Comparison of ENCODE assay signal across 11 cellular contexts in the genomic region with DNA sequence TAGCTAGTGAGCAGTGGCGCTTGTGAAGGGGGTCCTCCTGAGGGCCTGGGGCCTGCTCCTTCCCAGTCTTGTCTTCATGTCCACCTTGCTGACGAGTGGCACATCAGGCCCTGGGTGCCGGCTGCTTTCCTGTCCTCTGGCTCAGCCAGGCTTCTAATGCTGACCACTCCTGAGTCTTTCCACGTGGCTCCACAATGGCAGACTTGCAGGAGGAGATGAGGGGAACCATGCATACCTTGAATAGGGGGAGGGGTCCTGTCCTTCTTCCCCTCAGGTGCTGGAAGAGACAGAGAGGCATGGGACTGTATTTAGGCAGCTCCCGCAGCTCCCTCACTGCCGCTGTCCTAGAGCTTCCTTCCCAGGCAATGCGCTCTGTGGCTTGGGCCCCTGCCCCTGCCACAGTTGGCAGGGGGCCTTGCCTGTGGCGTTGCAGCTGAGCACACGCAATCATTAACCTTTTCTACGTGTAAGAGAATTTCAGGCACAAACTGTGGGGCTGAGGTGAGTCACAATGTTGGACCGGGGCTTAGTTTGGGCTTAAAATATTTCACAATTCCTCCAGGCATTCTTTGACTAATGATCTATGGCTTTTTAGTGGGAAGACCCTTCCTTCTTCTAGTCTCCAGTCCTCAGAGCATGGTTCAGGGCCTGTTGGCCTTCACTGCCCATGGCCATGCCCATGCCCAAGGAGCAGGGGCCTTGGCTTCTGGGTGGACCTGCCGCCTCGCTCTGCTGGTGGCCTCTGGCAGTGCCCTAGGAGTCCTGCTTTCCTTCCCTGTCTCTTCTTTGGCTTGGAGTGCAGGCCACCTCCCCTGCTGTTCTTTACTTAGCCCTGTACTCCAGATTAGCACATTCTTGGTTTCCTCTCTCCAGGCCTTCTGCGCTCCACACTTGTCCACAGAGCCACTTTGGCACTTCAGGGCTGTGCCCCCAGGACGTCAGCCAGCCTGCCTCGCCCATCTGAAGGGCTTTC. TPM values are rescaled to one million over a fixed set of nuclear protein-coding genes. Genes with fewer than 3 reads are reported as not detected.
DNase-seq lines count a peak whose midpoint lies in the region; ATAC-seq, FAIRE-seq and TF ChIP-seq lines count a peak whose summit lies in the region.
"Had no signal": no experiment of that assay in that cellular context is flagged by ENCODE, and none has a peak within 500 bp of the region (broad histone marks: within the 10 kb centered on the region; RNA-seq: fewer than 3 reads in every experiment).

No MANE protein-coding gene starts in this region.

- H3K4me3 ChIP-seq in K562 (no peak overlapping the region), kidney epithelial cell (ENCODE audit: low read depth, low read length) (no peak overlapping the region), thyroid gland (replicated peaks in 1 of 3) (no peak overlapping the region)

- peaks cover 3% of the 10 kb centered on the region for H3K36me3 Mint-ChIP-seq in activated T-cell treated with anti-CD3 and anti-CD28 coated beads, Interleukin-2, amount 50 U/mL, for 4 hours (ENCODE audit: insufficient read depth)

- H3K36me3 ChIP-seq in K562 (ENCODE audit: control insufficient read depth, insufficient read depth, low read length), result peaks cover 3% of the 10 kb centered on the region; the same call in 1 of the 3 replicates
- H3K36me3 ChIP-seq in kidney epithelial cell (ENCODE audit: control insufficient read depth, insufficient read depth, low read length), result no peaks in the 10 kb centered on the region
- H3K36me3 ChIP-seq in thyroid gland, result no peaks in the 10 kb centered on the region

- H3K9me3 Mint-ChIP-seq in activated T-cell treated with anti-CD3 and anti-CD28 coated beads, Interleukin-2, amount 50 U/mL, for 4 hours, result no peaks in the 10 kb centered on the region
- H3K9me3 Mint-ChIP-seq: stimulated activated naive B cell treated with anti-CD40 and anti-IgM and Interleukin-4, amounts not matched to agents 10 μg/mL and 1 μg/mL and 100 μg/mL, for 72 hours had no signal

- no peak overlapping the region for H3K4me3 Mint-ChIP-seq in activated T-cell treated with anti-CD3 and anti-CD28 coated beads, Interleukin-2, amount 50 U/mL, for 4 hours
- H3K4me3 Mint-ChIP-seq: stimulated activated naive B cell treated with anti-CD40 and anti-IgM and Interleukin-4, amounts not matched to agents 10 μg/mL and 1 μg/mL and 100 μg/mL, for 72 hours had no signal

- DNase-seq in SIG-M5 treated with dmso at 0.1 percent for 504 hours (lab: John Stamatoyannopoulos, UW; ENCODE audit: unreplicated experiment) (peak; percentile 64), SIG-M5 (lab: John Stamatoyannopoulos, UW) (no peak), K562 (ENCODE audit: extremely low read depth in 1 of 4, low spot score in 3 of 4) (no peak), kidney epithelial cell (ENCODE audit: low read depth) (peak; percentile 80), thyroid gland (peak; percentile 75 to 84), superior temporal gyrus (ENCODE audit: extremely low spot score) (no peak)
- no peak for DNase-seq in activated T-cell treated with anti-CD3 and anti-CD28 coated beads, Interleukin-2, amount 50 U/mL, for 4 hours
- DNase-seq: 8988T; NCI-H2029 treated with DMSO at 0.1 percent for 48 hours; stimulated activated naive B cell treated with anti-CD40 and anti-IgM and Interleukin-4, amounts not matched to agents 10 μg/mL and 1 μg/mL and 100 μg/mL, for 72 hours had no signal

- no peak for TF ChIP-seq EP300 in K562 (IDR thresholded peaks at IDR 0.05; ENCODE audit: low read length)

- POLR2A ChIA-PET in K562 (lab: Yijun Ruan, JAX), result interaction anchor here (0.6 to 1.1 kb wide), 2 partner anchors 37 to 232 kb away, joined by 3 read pairs; no protein-coding TSS in a partner anchor

- no peaks in the 10 kb centered on the region for H3K27me3 Mint-ChIP-seq in activated T-cell treated with anti-CD3 and anti-CD28 coated beads, Interleukin-2, amount 50 U/mL, for 4 hours (ENCODE audit: low read depth)
- H3K27me3 Mint-ChIP-seq: stimulated activated naive B cell treated with anti-CD40 and anti-IgM and Interleukin-4, amounts not matched to agents 10 μg/mL and 1 μg/mL and 100 μg/mL, for 72 hours had no signal

- H3K4me1 Mint-ChIP-seq in activated T-cell treated with anti-CD3 and anti-CD28 coated beads, Interleukin-2, amount 50 U/mL, for 4 hours (ENCODE audit: low read depth), result peaks cover 63% of the 10 kb centered on the region

- H3K79me2 ChIP-seq in K562 (ENCODE audit: control insufficient read depth, insufficient read depth, low read length), result peaks cover 69% of the 10 kb centered on the region

- intact Hi-C loops in K562 (cut with micrococcal nuclease), result loop anchor here (2.0 kb wide), 1 partner anchor 59 kb away; no protein-coding TSS in a partner anchor
- intact Hi-C loops in thyroid gland (cut with DNase I), result no loop called here

- in situ Hi-C loops in K562 (cut with MboI), result no loop called here

- H3K27me3 ChIP-seq in K562 (ENCODE audit: control insufficient read depth in 2 of 2, insufficient read depth in 2 of 2, low read length in 2 of 2) (no peaks in the 10 kb centered on the region), kidney epithelial cell (ENCODE audit: control insufficient read depth, insufficient read depth, low read length) (no peaks in the 10 kb centered on the region), thyroid gland (no peaks in the 10 kb centered on the region)

- peaks cover 19 to 33% of the 10 kb centered on the region in 2 experiments for H3K4me1 ChIP-seq in K562 (replicated peaks in 1 of 2; ENCODE audit: control insufficient read depth in 2 of 2, insufficient read depth in 2 of 2, low read length in 2 of 2)
- H3K4me1 ChIP-seq in thyroid gland, result peaks cover 49 to 64% of the 10 kb centered on the region in 2 donors

- TF ChIP-seq CTCF in K562 (IDR thresholded peaks at IDR 0.05 in 2 of 3, conservative IDR thresholded peaks at IDR 0.05 in 1 of 3; ENCODE audit: insufficient read depth in 2 of 3, low read depth in 1 of 3, low read length in 3 of 3) (no peak), kidney epithelial cell (IDR thresholded peaks at IDR 0.05; ENCODE audit: insufficient read depth, low read length, poor library complexity, severe bottlenecking) (peak; percentile 2), thyroid gland (IDR thresholded peaks at IDR 0.05) (peak in 3 of 6 experiments; percentile 5 to 35 (median 24))

- H2AFZ ChIP-seq in K562 (ENCODE audit: low read depth, low read length), result no peak overlapping the region

- H4K20me1 ChIP-seq in K562 (replicated peaks; ENCODE audit: control insufficient read depth, insufficient read depth, low read length), result peaks cover 35% of the 10 kb centered on the region

- 66% methylated on average over 16 of the region's 16 CpGs for WGBS in K562 (ENCODE audit: insufficient coverage, low coverage, missing lambda C conversion rate)
- 57 to 60% methylated on average over 13 to 16 of the region's 16 CpGs for whole genome bisulfite sequencing in thyroid gland, 2 donors

- peaks cover 15% of the 10 kb centered on the region for H3K9me1 ChIP-seq in K562 (ENCODE audit: control insufficient read depth, insufficient read depth, low read length)

- H3K27ac ChIP-seq in K562 (ENCODE audit: extremely low read depth, low read depth, low read length), result no peak overlapping the region
- H3K27ac ChIP-seq in thyroid gland, result peak overlapping the region; percentile 49 to 80 (median 66)

- BruUV-seq in K562 (replicated peaks; lab: Mats Ljungman, UMichigan), result no TSS peak

- ATAC-seq in K562, result no peak
- ATAC-seq in activated T-cell treated with anti-CD3 and anti-CD28 coated beads, Interleukin-2, amount 50 U/mL, for 4 hours, result no peak
- ATAC-seq in GM18873 (IDR thresholded peaks at IDR 0.05; ENCODE audit: low FRiP score, unreplicated experiment), result no peak
- ATAC-seq: stimulated activated naive B cell treated with anti-CD40 and anti-IgM and Interleukin-4, amounts not matched to agents 10 μg/mL and 1 μg/mL and 100 μg/mL, for 72 hours had no signal

- peak overlapping the region in 1 of 2 experiments; percentile 38; a peak in 2 of 4 replicates for H3K9ac ChIP-seq in K562 (ENCODE audit: insufficient read depth in 1 of 2, low read depth in 2 of 2, low read length in 2 of 2)

- FAIRE-seq in K562 (lab: Jason Lieb, UNC), result no peak

- TF ChIP-seq POLR2A in K562 (conservative IDR thresholded peaks at IDR 0.05) (no peak), thyroid gland (IDR thresholded peaks at IDR 0.05) (peak in 1 of 2 donors; percentile 31)

- no peak overlapping the region for H3K4me2 ChIP-seq in K562 (ENCODE audit: insufficient read depth, low read length)

- H3K9me3 ChIP-seq in K562 (replicated peaks; ENCODE audit: control insufficient read depth, insufficient read depth, low read depth, low read length), result no peaks in the 10 kb centered on the region
- no peaks in the 10 kb centered on the region for H3K9me3 ChIP-seq in thyroid gland

- CTCF ChIA-PET in K562 (lab: Yijun Ruan, JAX; ENCODE audit: low intra/inter-chr PET ratio), result interaction anchor here (0.5 to 1.0 kb wide), 2 partner anchors 10 to 190 kb away, joined by 3 read pairs; no protein-coding TSS in a partner anchor

- TF ChIP-seq RAD21 in K562 (CRISPR knock-in tag; conservative IDR thresholded peaks at IDR 0.05 in 1 of 2, IDR thresholded peaks at IDR 0.05 in 1 of 2), result no peak

RNA-seq across cellular contexts. Expression of a gene that starts 39.1 kb away (rescaled TPM):
- 70.6 and 157 TPM in 2 replicates for total RNA-seq in K562 (2011; cell fraction: chromatin; rRNA removed; ENCODE audit: low replicate concordance)
- 89.5 and 98.9 TPM in 2 replicates for total RNA-seq in K562 (2011; cell fraction: nucleolus; rRNA removed)
- total RNA-seq in K562 (2011; cell fraction: nucleoplasm; rRNA removed), result 74.0 and 80.4 TPM in 2 replicates
- total RNA-seq in K562 (2014; rRNA removed) (52.1 and 57.2 TPM in 2 replicates), K562 (2014; rRNA removed; fragmentation: Illumina TruSeq; extraction: Trizol) (36.1 and 36.6 TPM in 2 replicates), K562 (2015; rRNA removed; fragmentation: Illumina TruSeq; extraction: Trizol) (33.3 and 35.6 TPM in 2 replicates), K562 (2021) (81.3 and 94.2 TPM in 2 replicates), kidney epithelial cell (64.0 and 76.3 TPM in 2 replicates), thyroid gland (10 to 100 TPM; 48.5 to 64.0 (median 59.9) TPM)
- polyA plus RNA-seq in K562 (2011; rRNA removed) (66.5 and 72.1 TPM in 2 replicates), K562 (2014; fragmentation: Illumina TruSeq; extraction: Trizol) (73.6 and 78.3 TPM in 2 replicates), K562 (2014; fragmentation: Nextera tagmentation; extraction: Ambion mirVana) (1 to 10 TPM in 1 of 2 experiments, under 1 TPM in 1; 0.63 to 1.3 TPM), K562 (2014; rRNA removed) (53.4 and 57.2 TPM in 2 replicates)
- polyA plus RNA-seq in K562 (2011; cell fraction: cytosol; rRNA removed), result 68.3 and 74.8 TPM in 2 replicates
- polyA plus RNA-seq in K562 (2011; cell fraction: nucleus; rRNA removed), result 140 and 167 TPM in 2 replicates
- 53.3 and 64.1 TPM in 2 replicates for polyA plus RNA-seq in K562 (2012)
- polyA minus RNA-seq in K562 (2011; rRNA and poly(A)+ RNA removed), result 48.3 and 60.9 TPM in 2 replicates
- 37.6 and 41.0 TPM in 2 replicates for polyA minus RNA-seq in K562 (2011; cell fraction: cytosol; rRNA and poly(A)+ RNA removed)
- polyA minus RNA-seq in K562 (2011; cell fraction: nucleus; rRNA and poly(A)+ RNA removed), result 30.2 and 35.1 TPM in 2 replicates
- total RNA-seq in activated T-cell treated with anti-CD3 and anti-CD28 coated beads, Interleukin-2, amount 50 U/mL, for 4 hours, result 100 to 1,000 TPM in 2 of 3 donors, 10 to 100 TPM in 1; 98.2 to 136 (median 135) TPM

RNA-seq across cellular contexts. Expression of a gene that starts 46.8 kb away (rescaled TPM):
- not detected in 2 replicates for total RNA-seq in K562 (2011; cell fraction: chromatin; rRNA removed; ENCODE audit: low replicate concordance)
- not detected in 2 replicates for total RNA-seq in K562 (2011; cell fraction: nucleolus; rRNA removed)
- not detected in 2 replicates for total RNA-seq in K562 (2011; cell fraction: nucleoplasm; rRNA removed)
- total RNA-seq in K562 (2014; rRNA removed) (not detected in 2 replicates), K562 (2014; rRNA removed; fragmentation: Illumina TruSeq; extraction: Trizol) (not detected in 2 replicates), K562 (2015; rRNA removed; fragmentation: Illumina TruSeq; extraction: Trizol) (not detected in 2 replicates), K562 (2021) (not detected in 2 replicates), kidney epithelial cell (not detected in 2 replicates), thyroid gland (not detected)
- polyA plus RNA-seq in K562 (2011; rRNA removed) (not detected in 2 replicates), K562 (2014; fragmentation: Illumina TruSeq; extraction: Trizol) (not detected in 2 replicates), K562 (2014; fragmentation: Nextera tagmentation; extraction: Ambion mirVana) (not detected), K562 (2014; rRNA removed) (not detected in 2 replicates)
- not detected in 2 replicates for polyA plus RNA-seq in K562 (2011; cell fraction: cytosol; rRNA removed)
- polyA plus RNA-seq in K562 (2011; cell fraction: nucleus; rRNA removed), result not detected in 2 replicates
- not detected in 2 replicates for polyA plus RNA-seq in K562 (2012)
- not detected in 2 replicates for polyA minus RNA-seq in K562 (2011; rRNA and poly(A)+ RNA removed)
- polyA minus RNA-seq in K562 (2011; cell fraction: cytosol; rRNA and poly(A)+ RNA removed), result not detected in 2 replicates
- polyA minus RNA-seq in K562 (2011; cell fraction: nucleus; rRNA and poly(A)+ RNA removed), result not detected in 2 replicates
- total RNA-seq in activated T-cell treated with anti-CD3 and anti-CD28 coated beads, Interleukin-2, amount 50 U/mL, for 4 hours, result under 1 TPM in 1 of 3 donors, not detected in 2; 0.19 TPM

RNA-seq across cellular contexts. Expression of a gene that starts 48.5 kb away (rescaled TPM):
- total RNA-seq in K562 (2011; cell fraction: chromatin; rRNA removed; ENCODE audit: low replicate concordance), result not detected in 2 replicates
- not detected in 2 replicates for total RNA-seq in K562 (2011; cell fraction: nucleolus; rRNA removed)
- not detected in 2 replicates for total RNA-seq in K562 (2011; cell fraction: nucleoplasm; rRNA removed)
- total RNA-seq in K562 (2014; rRNA removed) (not detected in 2 replicates), K562 (2014; rRNA removed; fragmentation: Illumina TruSeq; extraction: Trizol) (not detected in 2 replicates), K562 (2015; rRNA removed; fragmentation: Illumina TruSeq; extraction: Trizol) (not detected in 2 replicates), K562 (2021) (not detected in 2 replicates), kidney epithelial cell (not detected in 2 replicates), thyroid gland (1 to 10 TPM in 3 of 4 donors, under 1 TPM in 1; 0.34 to 2.3 (median 1.6) TPM)
- polyA plus RNA-seq in K562 (2011; rRNA removed) (0.05 and 0.29 TPM in 2 replicates), K562 (2014; fragmentation: Illumina TruSeq; extraction: Trizol) (not detected in 2 replicates), K562 (2014; fragmentation: Nextera tagmentation; extraction: Ambion mirVana) (not detected), K562 (2014; rRNA removed) (not detected in 2 replicates)
- 0.66 TPM in 1 of 2 replicates, not detected in the other for polyA plus RNA-seq in K562 (2011; cell fraction: cytosol; rRNA removed)
- polyA plus RNA-seq in K562 (2011; cell fraction: nucleus; rRNA removed), result 0.49 TPM in 1 of 2 replicates, not detected in the other
- 0.13 and 0.58 TPM in 2 replicates for polyA plus RNA-seq in K562 (2012)
- not detected in 2 replicates for polyA minus RNA-seq in K562 (2011; rRNA and poly(A)+ RNA removed)
- not detected in 2 replicates for polyA minus RNA-seq in K562 (2011; cell fraction: cytosol; rRNA and poly(A)+ RNA removed)
- polyA minus RNA-seq in K562 (2011; cell fraction: nucleus; rRNA and poly(A)+ RNA removed), result 0.89 TPM in 1 of 2 replicates, not detected in the other
- total RNA-seq in activated T-cell treated with anti-CD3 and anti-CD28 coated beads, Interleukin-2, amount 50 U/mL, for 4 hours, result 100 to 1,000 TPM in 1 of 3 donors, 10 to 100 TPM in 2; 38.4 to 111 (median 54.1) TPM

Comparison
In these comparisons a context has a peak if more than half of its experiments do, and no peak if none do; other contexts are left out.
1. DNase-seq: peak in SIG-M5 treated with dmso at 0.1 percent for 504 hours (single experiment), kidney epithelial cell (single experiment) and thyroid gland (2 of 2); none in SIG-M5 (single experiment), K562 (0 of 4), activated T-cell treated with anti-CD3 and anti-CD28 coated beads, Interleukin-2, amount 50 U/mL, for 4 hours (single experiment) and superior temporal gyrus (single experiment).
2. RNA of a gene that starts 48.5 kb away (total RNA-seq): 38.4 to 111 TPM in activated T-cell treated with anti-CD3 and anti-CD28 coated beads, Interleukin-2, amount 50 U/mL, for 4 hours; 0.34 to 2.3 TPM in thyroid gland, not detected in K562 and not detected in kidney epithelial cell; every median in the first group is over 10 times any median in the second.